20 cellular contexts compared by ENCODE assay signal in genomic region chr9:113922160-113922559, GRCh38.
"Had no signal": no experiment of that assay in that cellular context is flagged by ENCODE, and none has a peak within 500 bp of the region (broad histone marks: within the 10 kb centered on the region; RNA-seq: fewer than 3 reads in every experiment).

No MANE protein-coding gene starts in this region.

- H3K27ac Mint-ChIP-seq: activated naive CD4-positive, alpha-beta T cell treated with anti-CD3 and anti-CD28 coated beads, Interleukin-2, amount 50 U/mL, for 72 hours; T-cell had no signal

- H3K9me3 ChIP-seq: ovary, vagina had no signal

- H3K4me3 Mint-ChIP-seq: activated T-cell treated with anti-CD3 and anti-CD28 coated beads, Interleukin-2, amount 50 U/mL, for 4 hours; neural crest cell; T-cell had no signal

- H3K36me3 ChIP-seq: esophagus squamous epithelium, ovary, transverse colon, vagina had no signal

- H3K4me1 ChIP-seq: esophagus squamous epithelium, transverse colon, vagina had no signal

- ATAC-seq: activated naive CD4-positive, alpha-beta T cell treated with anti-CD3 and anti-CD28 coated beads, Interleukin-2, amount 50 U/mL, for 72 hours; activated T-cell treated with anti-CD3 and anti-CD28 coated beads, Interleukin-2, amount 50 U/mL, for 4 hours; stimulated activated naive CD8-positive, alpha-beta T cell treated with anti-CD3 and anti-CD28 coated beads, Interleukin-15, Interleukin-2, amounts not matched to agents 100 U/mL and 50 U/mL, for 24 hours; T-cell had no signal

- H3K4me3 ChIP-seq: coronary artery, esophagus squamous epithelium, lung, ovary, transverse colon, vagina had no signal

- H3K27ac ChIP-seq: coronary artery, esophagus squamous epithelium, ovary, transverse colon, vagina had no signal

- H3K4me1 Mint-ChIP-seq: T-cell had no signal

- H3K36me3 Mint-ChIP-seq: activated naive CD4-positive, alpha-beta T cell treated with anti-CD3 and anti-CD28 coated beads, Interleukin-2, amount 50 U/mL, for 72 hours; T-cell had no signal

- H3K27me3 ChIP-seq: esophagus squamous epithelium, ovary, transverse colon, vagina had no signal

- DNase-seq: activated CD4-positive, alpha-beta T cell treated with anti-CD3 and anti-CD28 coated beads, Interleukin-2, amount 50 U/mL, for 48 hours; activated CD4-positive, CD25-positive, alpha-beta regulatory T cell treated with anti-CD3 and anti-CD28 coated beads, Interleukin-2, amount 50 U/mL, for 72 hours; activated effector memory CD4-positive, alpha-beta T cell treated with Interleukin-2 at 50 U/mL for 16 hours; activated T-cell treated with anti-CD3 and anti-CD28 coated beads, Interleukin-2, amount 50 U/mL, for 4 hours; caudate nucleus; effector CD4-positive, alpha-beta T cell; esophagus squamous epithelium; glutamatergic neuron; kidney glomerular epithelial cell; ovary; retina; stimulated activated naive CD8-positive, alpha-beta T cell treated with anti-CD3 and anti-CD28 coated beads, Interleukin-15, Interleukin-2, amounts not matched to agents 100 U/mL and 50 U/mL, for 24 hours; T-cell; T-helper 9 cell; transverse colon had no signal
